Comparison of ENCODE assay signal across 8 cellular contexts in genomic region chr4:8393593-8394038, GRCh38. TPM values are rescaled to one million over a fixed set of nuclear protein-coding genes. Genes with fewer than 3 reads are reported as not detected.
DNase-seq lines count a peak whose midpoint lies in the region; ATAC-seq and TF ChIP-seq lines count a peak whose summit lies in the region.

No MANE protein-coding gene starts in this region.

- H3K27me3 Mint-ChIP-seq in nephron (ENCODE audit: low read depth) = peaks cover 4% of the 10 kb centered on the region
- no peaks in the 10 kb centered on the region for H3K27me3 Mint-ChIP-seq in naive thymus-derived CD4-positive, alpha-beta T cell

- 32% methylated on average over 8 of the region's 8 CpGs for WGBS in esophagus muscularis mucosa

- intact Hi-C loops in esophagus muscularis mucosa (cut with DNase I) = no loop called here
- intact Hi-C loops in naive thymus-derived CD4-positive, alpha-beta T cell (cut with micrococcal nuclease) = no loop called here

- peak overlapping the region; percentile 83 to 86 (median 86) for H3K27ac ChIP-seq in esophagus muscularis mucosa (replicated peaks in 1 of 4)
- H3K27ac ChIP-seq in naive thymus-derived CD4-positive, alpha-beta T cell (ENCODE audit: low read depth, low read length) = no peak overlapping the region

- no peak for TF ChIP-seq EP300 in esophagus muscularis mucosa (IDR thresholded peaks at IDR 0.05)

- ATAC-seq in naive thymus-derived CD4-positive, alpha-beta T cell = no peak

- peaks cover 67% of the 10 kb centered on the region for H3K4me1 Mint-ChIP-seq in nephron
- no peaks in the 10 kb centered on the region for H3K4me1 Mint-ChIP-seq in naive thymus-derived CD4-positive, alpha-beta T cell

- POLR2A ChIA-PET in naive thymus-derived CD4-positive, alpha-beta T cell (lab: Charles Lee) = no interaction called here

- TF ChIP-seq CTCF in esophagus muscularis mucosa (IDR thresholded peaks at IDR 0.05) = no peak
- TF ChIP-seq CTCF in nephron (IDR thresholded peaks at IDR 0.05; ENCODE audit: unreplicated experiment in 3 of 3) = no peak

- CTCF ChIA-PET in naive thymus-derived CD4-positive, alpha-beta T cell (lab: Charles Lee) = no interaction called here

- no peaks in the 10 kb centered on the region for H3K9me3 ChIP-seq in esophagus muscularis mucosa
- H3K9me3 ChIP-seq in naive thymus-derived CD4-positive, alpha-beta T cell (ENCODE audit: control insufficient read depth in 2 of 3, low read length in 3 of 3) = no peaks in the 10 kb centered on the region

- TF ChIP-seq POLR2A in esophagus muscularis mucosa (IDR thresholded peaks at IDR 0.05; ENCODE audit: low read depth) = no peak

- DNase-seq in A172 (ENCODE audit: low spot score) (peak; percentile 96), NCI-H69 (lab: John Stamatoyannopoulos, UW) (peak; percentile 7), esophagus muscularis mucosa (ENCODE audit: extremely low spot score) (peak; percentile 93), T-helper 1 cell (no peak), OCI-M1 (lab: John Stamatoyannopoulos, UW) (no peak)
- no peak for DNase-seq in stimulated activated CD4-positive, alpha-beta T cell treated with anti-CD3 and anti-CD28 coated beads, Interleukin-1b, Interleukin-23, amount 100 ng/mL, for 48 hours
- DNase-seq in naive thymus-derived CD4-positive, alpha-beta T cell = no peak

- peak overlapping the region in 3 of 4 donors; percentile 7 to 20 (median 14) for H3K4me3 ChIP-seq in esophagus muscularis mucosa
- H3K4me3 ChIP-seq in naive thymus-derived CD4-positive, alpha-beta T cell (ENCODE audit: low read length) = no peak overlapping the region

- peaks cover 37 to 55% (median 52%) of the 10 kb centered on the region in 4 donors for H3K4me1 ChIP-seq in esophagus muscularis mucosa
- H3K4me1 ChIP-seq in naive thymus-derived CD4-positive, alpha-beta T cell (ENCODE audit: control insufficient read depth in 2 of 2, insufficient read depth in 2 of 2, low read length in 2 of 2) = no peaks in the 10 kb centered on the region

- H3K36me3 Mint-ChIP-seq in nephron (ENCODE audit: low read depth) = peaks cover 36% of the 10 kb centered on the region
- H3K36me3 Mint-ChIP-seq in naive thymus-derived CD4-positive, alpha-beta T cell = peaks cover 0 to 57% (median 14%) of the 10 kb centered on the region in 5 donors

- no peaks in the 10 kb centered on the region for H3K27me3 ChIP-seq in esophagus muscularis mucosa
- H3K27me3 ChIP-seq in naive thymus-derived CD4-positive, alpha-beta T cell (ENCODE audit: control insufficient read depth in 2 of 2, insufficient read depth in 2 of 2, low read length in 2 of 2) = no peaks in the 10 kb centered on the region

- peak overlapping the region in 2 of 3 experiments; percentile 48 to 52 for H3K4me3 Mint-ChIP-seq in nephron
- no peak overlapping the region for H3K4me3 Mint-ChIP-seq in naive thymus-derived CD4-positive, alpha-beta T cell

- H3K9me3 Mint-ChIP-seq in nephron = no peaks in the 10 kb centered on the region
- H3K9me3 Mint-ChIP-seq in naive thymus-derived CD4-positive, alpha-beta T cell = peaks cover 0 to 1% (median 0%) of the 10 kb centered on the region in 11 donors

- peak overlapping the region; percentile 94 to 95 (median 95) for H3K27ac Mint-ChIP-seq in nephron
- H3K27ac Mint-ChIP-seq in naive thymus-derived CD4-positive, alpha-beta T cell = no peak overlapping the region

- H3K36me3 ChIP-seq in esophagus muscularis mucosa = peaks cover 14 to 71% (median 49%) of the 10 kb centered on the region in 4 donors
- peaks cover 0 to 46% (median 0%) of the 10 kb centered on the region in 3 experiments for H3K36me3 ChIP-seq in naive thymus-derived CD4-positive, alpha-beta T cell (ENCODE audit: control insufficient read depth in 2 of 3, insufficient read depth in 3 of 3, low read length in 3 of 3)

RNA-seq across cellular contexts. Expression of gene ACOX3, which starts 46.9 kb away (rescaled TPM):
- total RNA-seq in A172 (2014; rRNA removed; shearing (Covaris generic)) = 21.9 and 26.5 TPM in 2 replicates
- 10 to 100 TPM; 32.0 to 77.2 (median 43.8) TPM for total RNA-seq in esophagus muscularis mucosa
- total RNA-seq in naive thymus-derived CD4-positive, alpha-beta T cell = 10 to 100 TPM; 10.9 to 20.5 (median 14.8) TPM
- 10 to 100 TPM; 16.1 to 19.1 TPM for polyA plus RNA-seq in naive thymus-derived CD4-positive, alpha-beta T cell

RNA-seq across cellular contexts. Expression of gene TRMT44, which starts 47.0 kb away (rescaled TPM):
- total RNA-seq in A172 (2014; rRNA removed; shearing (Covaris generic)) = 8.4 and 10.0 TPM in 2 replicates
- total RNA-seq in esophagus muscularis mucosa = 10 to 100 TPM; 14.6 to 21.6 (median 19.4) TPM
- 10 to 100 TPM; 28.5 to 33.7 (median 29.6) TPM for total RNA-seq in naive thymus-derived CD4-positive, alpha-beta T cell
- polyA plus RNA-seq in naive thymus-derived CD4-positive, alpha-beta T cell = 10 to 100 TPM; 13.8 to 21.3 TPM

Comparison
In these comparisons a context has a peak if more than half of its experiments do, and no peak if none do; other contexts are left out.
1. DNase-seq: peak in A172 (single experiment), NCI-H69 (single experiment) and esophagus muscularis mucosa (single experiment); none in T-helper 1 cell (0 of 5), stimulated activated CD4-positive, alpha-beta T cell treated with anti-CD3 and anti-CD28 coated beads, Interleukin-1b, Interleukin-23, amount 100 ng/mL, for 48 hours (single experiment), OCI-M1 (single experiment) and naive thymus-derived CD4-positive, alpha-beta T cell (0 of 9).
2. H3K27ac Mint-ChIP-seq: peak in nephron (3 of 3); none in naive thymus-derived CD4-positive, alpha-beta T cell (0 of 9).
3. H3K4me3 Mint-ChIP-seq: peak in nephron (2 of 3); none in naive thymus-derived CD4-positive, alpha-beta T cell (0 of 10).